In the genomic region with DNA sequence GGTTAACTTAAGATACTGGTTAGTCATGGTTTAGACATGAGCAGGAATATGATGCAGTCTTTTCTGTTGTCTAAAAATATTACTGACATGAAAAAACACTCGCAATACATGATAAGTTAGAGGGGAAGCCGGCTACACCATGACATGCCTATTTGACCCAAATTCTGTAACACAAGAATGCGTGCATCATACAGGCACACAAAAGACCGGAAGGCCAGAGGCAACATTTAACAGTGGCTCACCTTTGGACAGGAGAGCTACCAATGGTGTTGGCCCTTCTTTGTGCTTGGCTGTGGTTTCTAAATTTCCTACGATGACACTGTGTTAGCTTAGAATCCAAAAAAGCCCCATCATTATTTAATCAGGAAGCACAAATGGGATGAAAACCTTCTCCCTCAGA, we compare ENCODE assay signal across 26 cellular contexts.
"Had no signal": no experiment of that assay in that cellular context is flagged by ENCODE, and none has a peak within 500 bp of the region (broad histone marks: within the 10 kb centered on the region; RNA-seq: fewer than 3 reads in every experiment).

No MANE protein-coding gene starts in this region.

- H3K36me3 ChIP-seq: gastroesophageal sphincter had no signal

- H3K9me3 Mint-ChIP-seq: activated CD8-positive, alpha-beta T cell treated with anti-CD3 and anti-CD28 coated beads for 36 hours; activated T-cell treated with anti-CD3 and anti-CD28 coated beads, Interleukin-2, amount 50 U/mL, for 4 hours; activated T-helper 17 cell treated with anti-CD3 and anti-CD28 coated beads, Interleukin-2, amount 50 U/mL, for 72 hours; central memory CD8-positive, alpha-beta T cell; dendritic cell treated with granulocyte-macrophage colony-stimulating factor and Interleukin-4, amounts not matched to agents 40 ng/mL and 50 ng/mL, for 4 days had no signal

- DNase-seq: activated CD4-positive, alpha-beta T cell treated with anti-CD3 and anti-CD28 coated beads for 4 hours; activated CD4-positive, alpha-beta T cell treated with anti-CD3 and anti-CD28 coated beads, Interleukin-2, amount 50 U/mL, for 1 hour; activated CD4-positive, alpha-beta T cell treated with anti-CD3 and anti-CD28 coated beads, Interleukin-2, amount 50 U/mL, for 48 hours; activated CD4-positive, CD25-positive, alpha-beta regulatory T cell; activated CD4-positive, CD25-positive, alpha-beta regulatory T cell treated with anti-CD3 and anti-CD28 coated beads, Interleukin-2, amount 50 U/mL, for 72 hours; activated CD8-positive, alpha-beta T cell treated with anti-CD3 and anti-CD28 coated beads for 36 hours; activated effector memory CD4-positive, alpha-beta T cell treated with Interleukin-2 at 50 U/mL for 16 hours; activated gamma-delta T cell treated with Interleukin-2 at 50 U/mL for 16 hours; activated naive CD4-positive, alpha-beta T cell treated with anti-CD3 and anti-CD28 coated beads, Interleukin-2, amount 50 U/mL, for 16 hours; activated naive CD4-positive, alpha-beta T cell treated with Interleukin-2 at 50 U/mL for 16 hours; activated T-cell treated with anti-CD3 and anti-CD28 coated beads, Interleukin-2, amount 50 U/mL, for 4 hours; amniotic stem cell; aorta; body of pancreas; dorsolateral prefrontal cortex; effector memory CD4-positive, alpha-beta T cell; esophagus squamous epithelium; foreskin melanocyte; T-helper 2 cell had no signal

- H3K27ac Mint-ChIP-seq: activated CD8-positive, alpha-beta T cell treated with anti-CD3 and anti-CD28 coated beads for 36 hours; activated naive CD8-positive, alpha-beta T cell; activated T-helper 17 cell treated with anti-CD3 and anti-CD28 coated beads, Interleukin-2, amount 50 U/mL, for 72 hours; dendritic cell treated with granulocyte-macrophage colony-stimulating factor and Interleukin-4, amounts not matched to agents 40 ng/mL and 50 ng/mL, for 4 days had no signal

- H3K27me3 ChIP-seq: body of pancreas, dorsolateral prefrontal cortex, gastroesophageal sphincter had no signal

- H3K4me1 Mint-ChIP-seq: activated T-helper 17 cell treated with anti-CD3 and anti-CD28 coated beads, Interleukin-2, amount 50 U/mL, for 72 hours; central memory CD8-positive, alpha-beta T cell had no signal

- H3K4me3 ChIP-seq: body of pancreas, coronary artery, dorsolateral prefrontal cortex, esophagus squamous epithelium, gastroesophageal sphincter had no signal

- H3K27ac ChIP-seq: body of pancreas, coronary artery, dorsolateral prefrontal cortex, epithelial cell of prostate, gastroesophageal sphincter had no signal

- ATAC-seq: activated CD8-positive, alpha-beta T cell treated with anti-CD3 and anti-CD28 coated beads for 36 hours; activated T-cell treated with anti-CD3 and anti-CD28 coated beads, Interleukin-2, amount 50 U/mL, for 4 hours; activated T-helper 17 cell treated with anti-CD3 and anti-CD28 coated beads, Interleukin-2, amount 50 U/mL, for 72 hours; body of pancreas; gastroesophageal sphincter had no signal

- H3K4me3 Mint-ChIP-seq: activated CD8-positive, alpha-beta T cell treated with anti-CD3 and anti-CD28 coated beads for 36 hours; activated naive CD8-positive, alpha-beta T cell; activated T-cell treated with anti-CD3 and anti-CD28 coated beads, Interleukin-2, amount 50 U/mL, for 4 hours; activated T-helper 17 cell treated with anti-CD3 and anti-CD28 coated beads, Interleukin-2, amount 50 U/mL, for 72 hours; central memory CD8-positive, alpha-beta T cell; dendritic cell treated with granulocyte-macrophage colony-stimulating factor and Interleukin-4, amounts not matched to agents 40 ng/mL and 50 ng/mL, for 4 days had no signal

- H3K9me3 ChIP-seq: body of pancreas, esophagus squamous epithelium, gastroesophageal sphincter had no signal

- H3K36me3 Mint-ChIP-seq: activated naive CD8-positive, alpha-beta T cell had no signal
